In genomic region chr18:11050966-11051365, GRCh38 we compare ENCODE assay signal across 17 cellular contexts.
DNase-seq lines count a peak whose midpoint lies in the region; ATAC-seq, FAIRE-seq and TF ChIP-seq lines count a peak whose summit lies in the region.
"Had no signal": no experiment of that assay in that cellular context is flagged by ENCODE, and none has a peak within 500 bp of the region (broad histone marks: within the 10 kb centered on the region; RNA-seq: fewer than 3 reads in every experiment).

No MANE protein-coding gene starts in this region.

- no peaks in the 10 kb centered on the region for H4K20me1 ChIP-seq in hepatocyte (ENCODE audit: insufficient read depth, poor library complexity, severe bottlenecking)
- H4K20me1 ChIP-seq: BLaER1 had no signal

- H3K9me2 ChIP-seq in hepatocyte (replicated peaks; ENCODE audit: insufficient read depth) = no peaks in the 10 kb centered on the region

- no peak for FAIRE-seq in pancreas (lab: Jason Lieb, UNC)
- FAIRE-seq: GM18507 had no signal

- TF ChIP-seq CTCF in hepatocyte (IDR thresholded peaks at IDR 0.05; ENCODE audit: poor library complexity) (no peak), nephron progenitor cell (IDR thresholded peaks at IDR 0.05) (no peak), pancreas (IDR thresholded peaks at IDR 0.05) (no peak)

- H3K79me2 ChIP-seq in hepatocyte = peaks cover 2% of the 10 kb centered on the region

- H3K27me3 Mint-ChIP-seq in nephron progenitor cell (ENCODE audit: low read depth, poor library complexity) = peaks cover 3% of the 10 kb centered on the region
- H3K27me3 Mint-ChIP-seq: CD8-positive, alpha-beta memory T cell had no signal

- WGBS in hepatocyte (ENCODE audit: low lambda C conversion rate, missing lambda C conversion rate) = 69% methylated on average over 2 of the region's 2 CpGs
- WGBS in pancreas, 2 donors = 90% methylated on average over 2 of the region's 2 CpGs

- DNase-seq in COLO829 (ENCODE audit: low spot score) (peak; percentile 57), SW480 (ENCODE audit: low spot score) (peak; percentile 9), hepatocyte (ENCODE audit: low spot score) (no peak), nephron progenitor cell (no peak), pancreas (no peak), NOMO-1 (lab: John Stamatoyannopoulos, UW; ENCODE audit: unreplicated experiment in 2 of 2) (no peak)
- DNase-seq in activated CD8-positive, alpha-beta memory T cell treated with anti-CD3 and anti-CD28 coated beads, Interleukin-2, amount 50 U/mL, for 48 hours = no peak
- DNase-seq in stimulated activated CD4-positive, alpha-beta T cell treated with anti-CD3 and anti-CD28 coated beads, Interleukin-12 subunit alpha, Interleukin-12 subunit beta, amount 100 ng/mL, for 4 hours = no peak
- DNase-seq: 8988T; AML-193; CD8-positive, alpha-beta memory T cell; DMS53; GF-D8; GOT3; H9 had no signal

- H2AFZ ChIP-seq in hepatocyte = no peak overlapping the region

- peaks cover 4% of the 10 kb centered on the region for H3K36me3 Mint-ChIP-seq in nephron progenitor cell (ENCODE audit: low read depth)
- H3K36me3 Mint-ChIP-seq: CD8-positive, alpha-beta memory T cell had no signal

- H3K4me1 ChIP-seq in hepatocyte (ENCODE audit: insufficient read depth) (peaks cover 18% of the 10 kb centered on the region), pancreas (no peaks in the 10 kb centered on the region)
- H3K4me1 ChIP-seq: BLaER1 had no signal

- H3K4me3 Mint-ChIP-seq in nephron progenitor cell = no peak overlapping the region
- H3K4me3 Mint-ChIP-seq: CD8-positive, alpha-beta memory T cell; H9 had no signal

- H3K9me3 ChIP-seq in hepatocyte (ENCODE audit: low read depth) = no peaks in the 10 kb centered on the region
- no peaks in the 10 kb centered on the region for H3K9me3 ChIP-seq in pancreas
- H3K9me3 ChIP-seq: BLaER1 had no signal

- no peaks in the 10 kb centered on the region for H3K36me3 ChIP-seq in hepatocyte (replicated peaks; ENCODE audit: insufficient read depth, low read depth)
- no peaks in the 10 kb centered on the region for H3K36me3 ChIP-seq in pancreas
- H3K36me3 ChIP-seq: BLaER1 had no signal

- intact Hi-C loops in pancreas (cut with DNase I) = no loop called here

- peaks cover 8% of the 10 kb centered on the region for H3K4me1 Mint-ChIP-seq in nephron progenitor cell
- H3K4me1 Mint-ChIP-seq: CD8-positive, alpha-beta memory T cell had no signal

- no peak for ATAC-seq in pancreas

- H3K27me3 ChIP-seq in hepatocyte (no peaks in the 10 kb centered on the region), pancreas (no peaks in the 10 kb centered on the region)
- H3K27me3 ChIP-seq: BLaER1 had no signal

- peaks cover 8% of the 10 kb centered on the region for H3K9me3 Mint-ChIP-seq in nephron progenitor cell
- H3K9me3 Mint-ChIP-seq: H9 had no signal

- no peak overlapping the region for H3K4me3 ChIP-seq in hepatocyte
- no peak overlapping the region for H3K4me3 ChIP-seq in pancreas
- H3K4me3 ChIP-seq: BLaER1 had no signal

- H3K27ac Mint-ChIP-seq in nephron progenitor cell = peak overlapping the region; percentile 34
- H3K27ac Mint-ChIP-seq: CD8-positive, alpha-beta memory T cell had no signal

- H3K27ac ChIP-seq in hepatocyte (peak overlapping the region; percentile 48), pancreas (no peak overlapping the region)
- H3K27ac ChIP-seq: BLaER1 had no signal

- H3K4me2 ChIP-seq in hepatocyte = no peak overlapping the region
- H3K4me2 ChIP-seq: BLaER1 had no signal

Comparison
In these comparisons a context has a peak if more than half of its experiments do, and no peak if none do; other contexts are left out.
1. DNase-seq: peak in COLO829 (single experiment) and SW480 (single experiment); none in hepatocyte (single experiment), nephron progenitor cell (single experiment), pancreas (0 of 6), activated CD8-positive, alpha-beta memory T cell treated with anti-CD3 and anti-CD28 coated beads, Interleukin-2, amount 50 U/mL, for 48 hours (single experiment), NOMO-1 (0 of 2) and stimulated activated CD4-positive, alpha-beta T cell treated with anti-CD3 and anti-CD28 coated beads, Interleukin-12 subunit alpha, Interleukin-12 subunit beta, amount 100 ng/mL, for 4 hours (single experiment).